In genomic region chr5:102090770-102091169, GRCh38 we compare ENCODE assay signal across 1 cellular context.
TF ChIP-seq lines count a peak whose summit lies in the region.

No MANE protein-coding gene starts in this region.

TF ChIP-seq in K562, 482 proteins besides CTCF, POLR2A, EP300 and RAD21 (continued from another document):
- TF ChIP-seq SFPQ (IDR thresholded peaks at IDR 0.05; ENCODE audit: low read depth, low read length) = no peak
- TF ChIP-seq SP2 (IDR thresholded peaks at IDR 0.05; ENCODE audit: extremely low read depth, low read depth, low read length, poor library complexity, severe bottlenecking) = no peak
- TF ChIP-seq RBM22 (IDR thresholded peaks at IDR 0.05; ENCODE audit: low read depth, low read length, poor library complexity, severe bottlenecking) = no peak
